Comparison of ENCODE assay signal across 22 cellular contexts in the genomic region with DNA sequence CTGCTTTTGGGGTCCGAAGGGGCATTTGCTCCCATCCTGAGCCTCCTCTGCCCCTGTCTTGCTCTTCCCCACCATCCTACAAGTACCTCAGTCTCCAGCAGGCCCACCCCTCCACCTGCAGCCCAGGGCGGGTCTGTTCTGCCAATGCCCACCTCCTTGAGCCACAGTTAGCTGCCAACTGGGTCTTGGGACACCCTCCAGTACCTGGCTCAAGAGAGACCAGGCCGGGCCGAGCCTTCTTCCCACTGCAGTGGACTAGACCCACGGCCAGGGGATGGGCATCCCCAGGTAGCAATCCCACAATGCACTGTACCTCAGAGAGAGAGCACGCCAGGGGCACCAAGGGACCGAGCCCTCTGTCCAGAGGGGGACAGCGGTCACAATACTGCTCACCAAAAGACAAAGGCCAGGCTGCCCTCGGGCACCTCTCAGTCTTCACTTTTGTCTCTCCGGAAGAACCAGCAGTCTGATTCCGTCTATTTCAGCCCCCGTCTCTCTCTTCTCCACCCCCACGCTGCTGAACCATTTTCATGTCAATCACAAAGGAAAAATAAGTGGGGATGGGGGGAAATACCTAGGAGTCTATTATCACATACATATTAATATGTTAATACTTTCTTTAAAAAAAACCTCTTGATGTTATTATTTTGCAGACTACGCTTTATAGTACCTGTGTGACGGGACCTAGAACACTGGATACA. TPM values are rescaled to one million over a fixed set of nuclear protein-coding genes. Genes with fewer than 3 reads are reported as not detected.
"Had no signal": no experiment of that assay in that cellular context is flagged by ENCODE, and none has a peak within 500 bp of the region (broad histone marks: within the 10 kb centered on the region; RNA-seq: fewer than 3 reads in every experiment).

No MANE protein-coding gene starts in this region.

- H3K27ac Mint-ChIP-seq: effector memory CD8-positive, alpha-beta T cell; immature natural killer cell; natural killer cell; stimulated activated naive B cell treated with anti-CD40 and anti-IgM and Interleukin-4, amounts not matched to agents 10 μg/mL and 1 μg/mL and 100 μg/mL, for 72 hours; stimulated activated naive CD8-positive, alpha-beta T cell treated with anti-CD3 and anti-CD28 coated beads, Interleukin-15, Interleukin-2, amounts not matched to agents 100 ng/mL and 50 ng/mL, for 24 hours; type B pancreatic cell had no signal

- H3K9me3 ChIP-seq: lower lobe of right lung, prostate gland had no signal

- DNase-seq: dermis blood vessel endothelial cell; effector memory CD8-positive, alpha-beta T cell; esophagus squamous epithelium; foreskin melanocyte; immature natural killer cell; islet precursor cell; kidney glomerular epithelial cell; left colon; left ventricle myocardium inferior; lower lobe of right lung; natural killer cell; right cardiac atrium; stimulated activated CD4-positive, alpha-beta T cell treated with anti-CD3 and anti-CD28 coated beads, Interleukin-15, amount 100 ng/mL, for 24 hours; stimulated activated CD4-positive, alpha-beta T cell treated with anti-CD3 and anti-CD28 coated beads, Interleukin-2, amount 100 ng/mL, for 48 hours; stimulated activated naive B cell treated with anti-CD40 and anti-IgM and Interleukin-4, amounts not matched to agents 10 μg/mL and 1 μg/mL and 100 μg/mL, for 72 hours had no signal

- H3K4me1 Mint-ChIP-seq: immature natural killer cell, natural killer cell had no signal

- H3K4me3 ChIP-seq: coronary artery, esophagus squamous epithelium, left ventricle myocardium inferior, lower lobe of right lung, prostate gland, skin epidermis had no signal

- H3K4me1 ChIP-seq: esophagus squamous epithelium, left ventricle myocardium inferior, lower lobe of right lung, prostate gland had no signal

- H3K9me3 Mint-ChIP-seq: effector memory CD8-positive, alpha-beta T cell; immature natural killer cell; natural killer cell; neural crest cell; stimulated activated naive CD8-positive, alpha-beta T cell treated with anti-CD3 and anti-CD28 coated beads, Interleukin-15, Interleukin-2, amounts not matched to agents 100 ng/mL and 50 ng/mL, for 24 hours; type B pancreatic cell had no signal

- H3K36me3 ChIP-seq: left ventricle myocardium inferior, lower lobe of right lung, prostate gland had no signal

- H3K27ac ChIP-seq: coronary artery, esophagus squamous epithelium, left ventricle myocardium inferior, lower lobe of right lung, prostate gland, skin epidermis had no signal

- ATAC-seq: effector memory CD8-positive, alpha-beta T cell had no signal

- H3K36me3 Mint-ChIP-seq: natural killer cell; stimulated activated naive B cell treated with anti-CD40 and anti-IgM and Interleukin-4, amounts not matched to agents 10 μg/mL and 1 μg/mL and 100 μg/mL, for 72 hours; type B pancreatic cell had no signal

- H3K4me3 Mint-ChIP-seq: effector memory CD8-positive, alpha-beta T cell; immature natural killer cell; natural killer cell; neural crest cell; stimulated activated naive B cell treated with anti-CD40 and anti-IgM and Interleukin-4, amounts not matched to agents 10 μg/mL and 1 μg/mL and 100 μg/mL, for 72 hours; stimulated activated naive CD8-positive, alpha-beta T cell treated with anti-CD3 and anti-CD28 coated beads, Interleukin-15, Interleukin-2, amounts not matched to agents 100 ng/mL and 50 ng/mL, for 24 hours; type B pancreatic cell had no signal

RNA-seq across cellular contexts. Expression of a gene that starts 51.7 kb away (rescaled TPM):
- total RNA-seq: dermis blood vessel endothelial cell, lower lobe of right lung, natural killer cell had no signal
- polyA plus RNA-seq: immature natural killer cell, urinary bladder had no signal
